ENCODE assay signal across 18 cellular contexts in genomic region chrX:2841511-2841910, GRCh38. TPM values are rescaled to one million over a fixed set of nuclear protein-coding genes. Genes with fewer than 3 reads are reported as not detected.
"Had no signal": no experiment of that assay in that cellular context is flagged by ENCODE, and none has a peak within 500 bp of the region (broad histone marks: within the 10 kb centered on the region; RNA-seq: fewer than 3 reads in every experiment).

No MANE protein-coding gene starts in this region.

- H3K4me3 Mint-ChIP-seq: activated T-helper 17 cell treated with anti-CD3 and anti-CD28 coated beads, Interleukin-2, amount 50 U/mL, for 72 hours; memory B cell; naive B cell; neural crest cell; stimulated activated effector memory CD8-positive, alpha-beta T cell treated with anti-CD3 and anti-CD28 coated beads, Interleukin-12 subunit alpha, Interleukin-12 subunit beta, amount 100 ng/mL, for 72 hours; stimulated activated naive CD8-positive, alpha-beta T cell treated with anti-CD3 and anti-CD28 coated beads, Interleukin-15, amount 100 ng/mL, for 72 hours; WTC11 had no signal

- H3K27ac ChIP-seq: ascending aorta, gastrocnemius medialis, tibial artery had no signal

- DNase-seq: activated T-cell treated with anti-CD3 and anti-CD28 coated beads, Interleukin-2, amount 50 U/mL, for 1 hour; effector memory CD4-positive, alpha-beta T cell; gastrocnemius medialis; naive B cell; stimulated activated naive CD8-positive, alpha-beta T cell treated with anti-CD3 and anti-CD28 coated beads, Interleukin-15, amount 100 ng/mL, for 72 hours; T-helper 9 cell; tibial artery had no signal

- H3K36me3 Mint-ChIP-seq: memory B cell; stimulated activated effector memory CD8-positive, alpha-beta T cell treated with anti-CD3 and anti-CD28 coated beads, Interleukin-12 subunit alpha, Interleukin-12 subunit beta, amount 100 ng/mL, for 72 hours had no signal

- H3K4me3 ChIP-seq: ascending aorta, gastrocnemius medialis, tibial artery had no signal

- H3K4me1 ChIP-seq: ascending aorta, gastrocnemius medialis, tibial artery had no signal

- H3K36me3 ChIP-seq: ascending aorta, gastrocnemius medialis, tibial artery had no signal

- H3K9me3 Mint-ChIP-seq: activated T-helper 17 cell treated with anti-CD3 and anti-CD28 coated beads, Interleukin-2, amount 50 U/mL, for 72 hours had no signal

- H3K27me3 ChIP-seq: ascending aorta, gastrocnemius medialis, tibial artery had no signal

- H3K27me3 Mint-ChIP-seq: progenitor cell of endocrine pancreas had no signal

- H3K9me3 ChIP-seq: gastrocnemius medialis had no signal

- H3K4me1 Mint-ChIP-seq: activated T-helper 17 cell treated with anti-CD3 and anti-CD28 coated beads, Interleukin-2, amount 50 U/mL, for 72 hours; memory B cell; naive B cell; stimulated activated effector memory CD8-positive, alpha-beta T cell treated with anti-CD3 and anti-CD28 coated beads, Interleukin-12 subunit alpha, Interleukin-12 subunit beta, amount 100 ng/mL, for 72 hours had no signal

- H3K27ac Mint-ChIP-seq: activated naive CD4-positive, alpha-beta T cell treated with anti-CD3 and anti-CD28 coated beads, Interleukin-2, amount 50 U/mL, for 72 hours; activated T-helper 17 cell treated with anti-CD3 and anti-CD28 coated beads, Interleukin-2, amount 50 U/mL, for 72 hours; memory B cell; progenitor cell of endocrine pancreas; stimulated activated effector memory CD8-positive, alpha-beta T cell treated with anti-CD3 and anti-CD28 coated beads, Interleukin-12 subunit alpha, Interleukin-12 subunit beta, amount 100 ng/mL, for 72 hours; WTC11 had no signal

- ATAC-seq: activated naive CD4-positive, alpha-beta T cell treated with anti-CD3 and anti-CD28 coated beads, Interleukin-2, amount 50 U/mL, for 72 hours; activated T-helper 17 cell treated with anti-CD3 and anti-CD28 coated beads, Interleukin-2, amount 50 U/mL, for 72 hours; esophagus mucosa; gastrocnemius medialis; stimulated activated effector memory CD8-positive, alpha-beta T cell treated with anti-CD3 and anti-CD28 coated beads, Interleukin-12 subunit alpha, Interleukin-12 subunit beta, amount 100 ng/mL, for 72 hours; stimulated activated naive CD8-positive, alpha-beta T cell treated with anti-CD3 and anti-CD28 coated beads, Interleukin-15, amount 100 ng/mL, for 72 hours; WTC11 had no signal

RNA-seq across cellular contexts. Expression of gene GYG2, which starts 12.8 kb away (rescaled TPM):
- total RNA-seq: activated naive CD4-positive, alpha-beta T cell treated with anti-CD3 and anti-CD28 coated beads, Interleukin-2, amount 50 U/mL, for 72 hours; activated T-helper 17 cell treated with anti-CD3 and anti-CD28 coated beads, Interleukin-2, amount 50 U/mL, for 72 hours; mononuclear cell; T-helper 1 cell treated with Interleukin-12 subunit alpha and Interleukin-12 subunit beta and Interleukin-4 antibody, amounts not matched to agents 30 ng/mL and 1 ng/mL, for 36 hours had no signal
